Comparison of ENCODE assay signal across 9 cellular contexts in genomic region chr11:128021304-128022006, GRCh38.
DNase-seq lines count a peak whose midpoint lies in the region; ATAC-seq lines count a peak whose summit lies in the region.
"Had no signal": no experiment of that assay in that cellular context is flagged by ENCODE, and none has a peak within 500 bp of the region (broad histone marks: within the 10 kb centered on the region; RNA-seq: fewer than 3 reads in every experiment).

No MANE protein-coding gene starts in this region.

- ATAC-seq in GM21723 (IDR thresholded peaks at IDR 0.05; ENCODE audit: unreplicated experiment) = peak; percentile 32
- ATAC-seq in GM21390 (IDR thresholded peaks at IDR 0.05; ENCODE audit: unreplicated experiment) = no peak

- DNase-seq in COR-L47 (lab: John Stamatoyannopoulos, UW) = peak; percentile 25
- peak; percentile 40 for DNase-seq in RPMI7951 (ENCODE audit: low read depth)
- DNase-seq in iPS-NIHi7 (ENCODE audit: extremely low spot score) = peak; percentile 67
- no peak for DNase-seq in T1000 (lab: John Stamatoyannopoulos, UW)
- DNase-seq in middle frontal gyrus (ENCODE audit: extremely low spot score, low spot score) = no peak
- DNase-seq in activated CD8-positive, alpha-beta memory T cell treated with anti-CD3 and anti-CD28 coated beads, Interleukin-2, amount 50 U/mL, for 4 hours = no peak
- DNase-seq: activated CD4-positive, alpha-beta T cell treated with anti-CD3 and anti-CD28 coated beads, Interleukin-2, amount 50 U/mL, for 4 hours had no signal

Comparison
In these comparisons a context has a peak if more than half of its experiments do, and no peak if none do; other contexts are left out.
1. DNase-seq: peak in COR-L47 (single experiment), RPMI7951 (single experiment) and iPS-NIHi7 (single experiment); none in T1000 (single experiment), middle frontal gyrus (single experiment) and activated CD8-positive, alpha-beta memory T cell treated with anti-CD3 and anti-CD28 coated beads, Interleukin-2, amount 50 U/mL, for 4 hours (single experiment).